1 cellular context compared by ENCODE assay signal in genomic region chr10:4606856-4607636, GRCh38.
TF ChIP-seq lines count a peak whose summit lies in the region.

No MANE protein-coding gene starts in this region.

TF ChIP-seq in H1, 55 proteins besides CTCF, POLR2A, EP300 and RAD21 (continued from another document):
- TF ChIP-seq ATF2 (IDR thresholded peaks at IDR 0.05; ENCODE audit: low read length) (no peak), YY1 (IDR thresholded peaks at IDR 0.05; ENCODE audit: low read depth, low read length) (no peak), NANOG (IDR thresholded peaks at IDR 0.05; ENCODE audit: insufficient read depth, low read depth, low read length, poor library complexity, severe bottlenecking) (no peak), ATF3 (IDR thresholded peaks at IDR 0.05; ENCODE audit: insufficient read depth, low read depth, low read length) (no peak), KDM1A (IDR thresholded peaks at IDR 0.05; ENCODE audit: borderline replicate concordance, low read length) (no peak), FOSL1 (IDR thresholded peaks at IDR 0.05; ENCODE audit: insufficient read depth, low read depth, low read length) (no peak), CHD7 (IDR thresholded peaks at IDR 0.05; ENCODE audit: insufficient replicate concordance, low read length) (no peak), TAF1 (IDR thresholded peaks at IDR 0.05; ENCODE audit: low read depth, low read length) (no peak), MAFK (IDR thresholded peaks at IDR 0.05; ENCODE audit: low read depth, low read length) (no peak), NRF1 (IDR thresholded peaks at IDR 0.05; ENCODE audit: low read depth, low read length) (no peak)
TF ChIP-seq in H1: peak in this region for 0.
